ENCODE assay signal across 12 cellular contexts in genomic region chr19:33193269-33193863, GRCh38. TPM values are rescaled to one million over a fixed set of nuclear protein-coding genes. Genes with fewer than 3 reads are reported as not detected.
DNase-seq lines count a peak whose midpoint lies in the region; ATAC-seq, FAIRE-seq and TF ChIP-seq lines count a peak whose summit lies in the region.
"Had no signal": no experiment of that assay in that cellular context is flagged by ENCODE, and none has a peak within 500 bp of the region (broad histone marks: within the 10 kb centered on the region; RNA-seq: fewer than 3 reads in every experiment).

No MANE protein-coding gene starts in this region.

- no peak overlapping the region for H2AFZ ChIP-seq in neural progenitor cell (replicated peaks)

- H3F3A ChIP-seq in neural progenitor cell (ENCODE audit: low read depth) = peaks cover 4% of the 10 kb centered on the region

- H3K4me1 ChIP-seq in BE2C = no peaks in the 10 kb centered on the region
- H3K4me1 ChIP-seq in neural progenitor cell = peaks cover 6% of the 10 kb centered on the region

- FAIRE-seq in HTR-8/SVneo (lab: Jason Lieb, UNC) = no peak
- FAIRE-seq: keratinocyte had no signal

- no peaks in the 10 kb centered on the region for H3K9me3 ChIP-seq in BE2C
- no peaks in the 10 kb centered on the region for H3K9me3 ChIP-seq in neural progenitor cell (ENCODE audit: low read depth)

- peaks cover 21% of the 10 kb centered on the region for H4K20me1 ChIP-seq in neural progenitor cell (ENCODE audit: low read depth)

- H3K27me3 ChIP-seq in BE2C = no peaks in the 10 kb centered on the region
- H3K27me3 ChIP-seq in neural progenitor cell = peaks cover 28% of the 10 kb centered on the region

- DNase-seq in BE2C (no peak), HFF-Myc (ENCODE audit: extremely low read depth, low read depth) (no peak), neural progenitor cell (ENCODE audit: low spot score) (no peak), nucleus accumbens (lab: John Stamatoyannopoulos, UW) (no peak), HTR-8/SVneo (ENCODE audit: insufficient read length, low spot score) (no peak), NCI-H526 (lab: John Stamatoyannopoulos, UW) (no peak)
- DNase-seq: OCI-M1 had no signal

- no peak for ATAC-seq in GM21390 (IDR thresholded peaks at IDR 0.05; ENCODE audit: unreplicated experiment)

- H3K36me3 ChIP-seq in BE2C = peaks cover 11% of the 10 kb centered on the region
- no peaks in the 10 kb centered on the region for H3K36me3 ChIP-seq in neural progenitor cell

- peak overlapping the region; percentile 75 for H3K4me2 ChIP-seq in neural progenitor cell

- H3K27ac ChIP-seq in cingulate gyrus (ENCODE audit: low read depth, low read length) (peak overlapping the region; percentile 79), neural progenitor cell (no peak overlapping the region)

- peak overlapping the region; percentile 86 for H3K4me3 Mint-ChIP-seq in neural progenitor cell

- peaks cover 10% of the 10 kb centered on the region for H3K27me3 Mint-ChIP-seq in neural progenitor cell (ENCODE audit: insufficient read depth, low read depth)

- H3K79me2 ChIP-seq in neural progenitor cell (ENCODE audit: low read depth) = no peaks in the 10 kb centered on the region

- no peak overlapping the region for H3K9ac ChIP-seq in neural progenitor cell

- no peak for TF ChIP-seq CTCF in BE2C (IDR thresholded peaks at IDR 0.05; ENCODE audit: low read depth, low read length)
- no peak for TF ChIP-seq CTCF in HFF-Myc (IDR thresholded peaks at IDR 0.05; ENCODE audit: low read depth, low read length, missing control alignments)
- TF ChIP-seq CTCF in neural progenitor cell (IDR thresholded peaks at IDR 0.05) = no peak

- H3K36me3 Mint-ChIP-seq in neural progenitor cell = peaks cover 4% of the 10 kb centered on the region

- peak overlapping the region; percentile 37 for H3K27ac Mint-ChIP-seq in neural progenitor cell

- H3K9me3 Mint-ChIP-seq in neural progenitor cell = no peaks in the 10 kb centered on the region

- H3K4me1 Mint-ChIP-seq in neural progenitor cell = peaks cover 13% of the 10 kb centered on the region

- H3K4me3 ChIP-seq in BE2C (ENCODE audit: low read depth, low read length) (peak overlapping the region; percentile 33; the same call in 1 of the 2 replicates), HFF-Myc (replicated peaks; ENCODE audit: low read depth, low read length) (peak overlapping the region; percentile 27), neural progenitor cell (peak overlapping the region; percentile 38)

RNA-seq across cellular contexts. Expression of gene LRP3, which starts 0.8 kb away (rescaled TPM):
- polyA plus RNA-seq in BE2C (2012; ENCODE audit: insufficient read depth, insufficient read length, low read depth) = 152 TPM
- 7.5 and 40.0 TPM in 2 replicates for total RNA-seq in neural progenitor cell (ENCODE audit: low replicate concordance)

RNA-seq across cellular contexts. Expression of gene SLC7A10, which starts 32.3 kb away (rescaled TPM):
- not detected for polyA plus RNA-seq in BE2C (2012; ENCODE audit: insufficient read depth, insufficient read length, low read depth)
- 0.79 and 0.81 TPM in 2 replicates for total RNA-seq in neural progenitor cell (ENCODE audit: low replicate concordance)
- total RNA-seq: dermis microvascular lymphatic vessel endothelial cell, ureter had no signal
- polyA plus RNA-seq: keratinocyte had no signal
